ENCODE assay signal across 19 cellular contexts in genomic region chr16:84339316-84339715, GRCh38. TPM values are rescaled to one million over a fixed set of nuclear protein-coding genes. Genes with fewer than 3 reads are reported as not detected.
DNase-seq lines count a peak whose midpoint lies in the region; ATAC-seq and TF ChIP-seq lines count a peak whose summit lies in the region.
"Had no signal": no experiment of that assay in that cellular context is flagged by ENCODE, and none has a peak within 500 bp of the region (broad histone marks: within the 10 kb centered on the region; RNA-seq: fewer than 3 reads in every experiment).

No MANE protein-coding gene starts in this region.

- H3K9me3 ChIP-seq in WERI-Rb-1 (ENCODE audit: severe bottlenecking) (no peaks in the 10 kb centered on the region), BE2C (no peaks in the 10 kb centered on the region)

- no peak for TF ChIP-seq CTCF in WERI-Rb-1 (IDR thresholded peaks at IDR 0.05; ENCODE audit: low read depth, low read length)
- TF ChIP-seq CTCF in BE2C (IDR thresholded peaks at IDR 0.05; ENCODE audit: low read depth, low read length), result no peak

- intact Hi-C loops in posterior vena cava (cut with DNase I), result no loop called here

- H3K4me3 ChIP-seq in WERI-Rb-1 (ENCODE audit: low read depth, low read length) (no peak overlapping the region), BE2C (ENCODE audit: low read depth, low read length) (no peak overlapping the region)
- H3K4me3 ChIP-seq: A549 had no signal

- no peaks in the 10 kb centered on the region for H3K36me3 ChIP-seq in WERI-Rb-1
- no peaks in the 10 kb centered on the region for H3K36me3 ChIP-seq in BE2C

- no peaks in the 10 kb centered on the region for H3K4me1 ChIP-seq in BE2C
- H3K4me1 ChIP-seq: A549 had no signal

- H3K27ac ChIP-seq in WERI-Rb-1, result peak overlapping the region; percentile 25; the same call in 1 of the 2 replicates
- H3K27ac ChIP-seq: A549, C4-2B, HL-60 had no signal

- peak; percentile 97 for DNase-seq in DMS 273 (lab: John Stamatoyannopoulos, UW; ENCODE audit: unreplicated experiment)
- DNase-seq in NCI-H2171 (lab: John Stamatoyannopoulos, UW), result peak; percentile 92
- DNase-seq in WERI-Rb-1, result peak; percentile 57
- DNase-seq in posterior vena cava (ENCODE audit: low spot score), result peak; percentile 5
- no peak for DNase-seq in AG08395 (ENCODE audit: low spot score)
- no peak for DNase-seq in BE2C
- DNase-seq: EL, H7, NCI-H1417, NCI-H2081, NCI-H345, NCI-H748 treated with DMSO at 0.1 percent for 48 hours had no signal

- H3K27me3 ChIP-seq in WERI-Rb-1 (ENCODE audit: insufficient read depth, low read depth, severe bottlenecking) (no peaks in the 10 kb centered on the region), BE2C (peaks cover 7% of the 10 kb centered on the region)

- ATAC-seq in GM18907 (IDR thresholded peaks at IDR 0.05; ENCODE audit: unreplicated experiment) (no peak), HG03280 (IDR thresholded peaks at IDR 0.05; ENCODE audit: unreplicated experiment) (no peak)
- ATAC-seq: Panc1 had no signal

RNA-seq across cellular contexts. Expression of gene ATP2C2, which starts 29.0 kb away (rescaled TPM):
- total RNA-seq in posterior vena cava, result under 1 TPM; 0.10 to 0.19 TPM
- polyA plus RNA-seq in BE2C (2012; ENCODE audit: insufficient read depth, insufficient read length, low read depth), result not detected
- total RNA-seq: LHCN-M2 had no signal

RNA-seq across cellular contexts. Expression of gene WFDC1, which starts 44.6 kb away (rescaled TPM):
- total RNA-seq in posterior vena cava, result 10 to 100 TPM; 48.7 to 93.6 TPM
- polyA plus RNA-seq in BE2C (2012; ENCODE audit: insufficient read depth, insufficient read length, low read depth), result 0.34 TPM
- total RNA-seq: LHCN-M2 had no signal
- polyA plus RNA-seq: A549 had no signal

Comparison
In these comparisons a context has a peak if more than half of its experiments do, and no peak if none do; other contexts are left out.
1. DNase-seq: peak in DMS 273 (single experiment), NCI-H2171 (single experiment), WERI-Rb-1 (single experiment) and posterior vena cava (single experiment); none in AG08395 (single experiment) and BE2C (single experiment).